8 cellular contexts compared by ENCODE assay signal in genomic region chr9:120579750-120580590, GRCh38. TPM values are rescaled to one million over a fixed set of nuclear protein-coding genes. Genes with fewer than 3 reads are reported as not detected.
DNase-seq lines count a peak whose midpoint lies in the region; ATAC-seq and TF ChIP-seq lines count a peak whose summit lies in the region.

Gene CDK5RAP2 (minus strand): TSS chr9:120580167. CDS start chr9:120579978, 189 bp downstream.

- H3K4me3 ChIP-seq in epithelial cell of esophagus (ENCODE audit: low read length) (peak within 1 kb of the TSS; percentile 84), mononuclear cell (ENCODE audit: low read length) (peak within 1 kb of the TSS; percentile 79)

- peaks cover 25% of the 10 kb centered on the region for H3K4me1 ChIP-seq in mononuclear cell (ENCODE audit: insufficient read depth, low read length)

- H3K36me3 Mint-ChIP-seq in IgD-negative memory B cell: peaks cover 4% of the 10 kb centered on the region

- TF ChIP-seq CTCF in epithelial cell of esophagus (IDR thresholded peaks at IDR 0.05; ENCODE audit: insufficient read depth, low read depth, low read length, missing control alignments): no peak

- peak within 1 kb of the TSS; percentile 93 to 96 (median 95) for H3K4me3 Mint-ChIP-seq in IgD-negative memory B cell

- ATAC-seq in GM21529 (IDR thresholded peaks at IDR 0.05; ENCODE audit: unreplicated experiment): peak; percentile 97

- peak within 1 kb of the TSS; percentile 87 to 94 (median 91) for H3K27ac Mint-ChIP-seq in IgD-negative memory B cell

- no peaks in the 10 kb centered on the region for H3K9me3 ChIP-seq in mononuclear cell (ENCODE audit: low read depth, low read length)

- peak; percentile 95 for DNase-seq in DMS 273 treated with DMSO at 0.1 percent for 48 hours (lab: John Stamatoyannopoulos, UW)
- peak; percentile 58 for DNase-seq in OCI-M2 (lab: John Stamatoyannopoulos, UW; ENCODE audit: unreplicated experiment)
- peak; percentile 85 for DNase-seq in activated T-cell treated with anti-CD3 and anti-CD28 coated beads for 4 hours
- DNase-seq in epithelial cell of esophagus (ENCODE audit: low read depth): peak; percentile 98
- DNase-seq in stimulated activated CD8-positive, alpha-beta memory T cell treated with anti-CD3 and anti-CD28 coated beads, Interleukin-4, amount 100 ng/mL, for 1 hour (ENCODE audit: low read depth in 2 of 2, low spot score in 1 of 2): peak; percentile 74 to 80

- H3K9me3 Mint-ChIP-seq in IgD-negative memory B cell: no peaks in the 10 kb centered on the region

- no peaks in the 10 kb centered on the region for H3K27me3 ChIP-seq in mononuclear cell (ENCODE audit: insufficient read depth, low read length)

- no peaks in the 10 kb centered on the region for H3K27me3 Mint-ChIP-seq in IgD-negative memory B cell

- H3K4me1 Mint-ChIP-seq in IgD-negative memory B cell: peaks cover 33 to 55% (median 42%) of the 10 kb centered on the region in 3 donors

RNA-seq across cellular contexts. Expression of gene CDK5RAP2, which starts in this region (rescaled TPM):
- polyA plus RNA-seq in IgD-negative memory B cell: 38.9 TPM
- 26.9 TPM for total RNA-seq in mononuclear cell

Comparison
In these comparisons a context has a peak if more than half of its experiments do, and no peak if none do; other contexts are left out.
1. Peak in every context shown above with its lines: DNase-seq, ATAC-seq and H3K4me3 ChIP-seq.